In the genomic region with DNA sequence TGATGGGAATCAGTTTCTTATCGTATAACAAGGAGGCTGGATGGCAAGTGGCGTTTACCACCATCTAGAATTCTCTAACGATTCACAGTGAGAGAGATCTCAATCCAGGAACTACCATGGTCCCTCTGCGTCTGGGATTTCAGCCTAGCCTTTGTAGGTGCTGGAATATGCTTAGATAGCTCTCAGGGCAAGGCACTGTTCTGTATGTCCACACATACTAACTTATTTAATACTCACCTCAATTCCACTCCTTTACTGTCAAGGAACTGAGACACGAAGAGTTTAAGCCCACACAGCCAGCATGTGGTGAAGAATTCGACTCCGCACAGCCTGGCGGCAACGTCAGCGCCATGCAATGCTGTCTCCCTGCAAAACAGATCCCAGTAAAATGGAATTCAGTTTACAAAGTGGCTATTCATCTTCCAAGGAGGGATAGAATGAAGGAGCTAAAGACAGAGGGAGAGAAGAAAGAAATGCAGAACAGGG, we compare ENCODE assay signal across 24 cellular contexts.
DNase-seq lines count a peak whose midpoint lies in the region; ATAC-seq and TF ChIP-seq lines count a peak whose summit lies in the region.
"Had no signal": no experiment of that assay in that cellular context is flagged by ENCODE, and none has a peak within 500 bp of the region (broad histone marks: within the 10 kb centered on the region; RNA-seq: fewer than 3 reads in every experiment).

No MANE protein-coding gene starts in this region.

- TF ChIP-seq EP300 in esophagus muscularis mucosa (IDR thresholded peaks at IDR 0.05), result no peak

- no peak for ATAC-seq in GM18502 (IDR thresholded peaks at IDR 0.05; ENCODE audit: poor library complexity, unreplicated experiment)
- ATAC-seq: effector memory CD8-positive, alpha-beta T cell; natural killer cell treated with Interleukin-12 subunit alpha and Interleukin-12 subunit beta and Interleukin-15 and Interleukin-18, amount 100 ng/mL, for 72 hours; PC-3 had no signal

- H3K9me3 ChIP-seq in HUES64 (ENCODE audit: insufficient read depth, low read depth, low read length), result no peaks in the 10 kb centered on the region
- no peaks in the 10 kb centered on the region for H3K9me3 ChIP-seq in esophagus muscularis mucosa
- no peaks in the 10 kb centered on the region for H3K9me3 ChIP-seq in mesodermal cell (ENCODE audit: control insufficient read depth, low read length)
- no peaks in the 10 kb centered on the region for H3K9me3 ChIP-seq in stomach smooth muscle (ENCODE audit: control insufficient read depth in 2 of 2, low read length in 2 of 2)
- H3K9me3 ChIP-seq: SJCRH30 had no signal

- intact Hi-C loops in esophagus muscularis mucosa (cut with DNase I), result no loop called here

- H3K36me3 ChIP-seq in HUES64 (ENCODE audit: insufficient read depth, low read length) (no peaks in the 10 kb centered on the region), esophagus muscularis mucosa (no peaks in the 10 kb centered on the region), mesodermal cell (ENCODE audit: control insufficient read depth, insufficient read depth, low read length) (no peaks in the 10 kb centered on the region), stomach smooth muscle (ENCODE audit: control insufficient read depth in 2 of 2, insufficient read depth in 2 of 2, low read length in 2 of 2) (no peaks in the 10 kb centered on the region)
- H3K36me3 ChIP-seq: SJCRH30 had no signal

- H3K27me3 ChIP-seq in HUES64 (ENCODE audit: insufficient read depth, low read length), result no peaks in the 10 kb centered on the region
- peaks cover 0 to 23% (median 0%) of the 10 kb centered on the region in 4 donors for H3K27me3 ChIP-seq in esophagus muscularis mucosa
- H3K27me3 ChIP-seq in stomach smooth muscle (ENCODE audit: control insufficient read depth in 1 of 2, insufficient read depth in 2 of 2, low read length in 2 of 2), result peaks cover 0 to 2% of the 10 kb centered on the region in 2 donors
- H3K27me3 ChIP-seq: SJCRH30 had no signal

- WGBS in HUES64, result 2% methylated on average over 10 of the region's 10 CpGs
- WGBS in esophagus muscularis mucosa, result 40% methylated on average over 10 of the region's 10 CpGs
- 8 to 12% methylated on average over 2 to 8 of the region's 10 CpGs for WGBS in mesodermal cell (ENCODE audit: insufficient coverage in 2 of 2), 2 experiments

- TF ChIP-seq CTCF in esophagus muscularis mucosa (IDR thresholded peaks at IDR 0.05), result no peak

- H3K4me3 ChIP-seq in HUES64 (ENCODE audit: low read length) (peak overlapping the region; percentile 41), esophagus muscularis mucosa (peak overlapping the region in 3 of 4 donors; percentile 11 to 21 (median 14)), mesodermal cell (ENCODE audit: extremely low read depth, insufficient read depth, low read length, poor library complexity, severe bottlenecking) (no peak overlapping the region), stomach smooth muscle (ENCODE audit: low read length in 2 of 2) (peak overlapping the region; percentile 31 to 54)
- H3K4me3 ChIP-seq: GM23248, SJCRH30 had no signal

- H3K4me1 ChIP-seq in HUES64 (ENCODE audit: insufficient read depth, low read length), result peaks cover 50% of the 10 kb centered on the region
- peaks cover 0 to 13% (median 12%) of the 10 kb centered on the region in 4 donors for H3K4me1 ChIP-seq in esophagus muscularis mucosa
- H3K4me1 ChIP-seq in mesodermal cell (ENCODE audit: control insufficient read depth, insufficient read depth, low read length, poor library complexity, severe bottlenecking), result peaks cover 34% of the 10 kb centered on the region
- peaks cover 7% of the 10 kb centered on the region for H3K4me1 ChIP-seq in stomach smooth muscle (ENCODE audit: control insufficient read depth, insufficient read depth, low read length)
- H3K4me1 ChIP-seq: SJCRH30 had no signal

- no peak for TF ChIP-seq POLR2A in esophagus muscularis mucosa (IDR thresholded peaks at IDR 0.05; ENCODE audit: low read depth)

- DNase-seq in esophagus muscularis mucosa (ENCODE audit: extremely low spot score) (no peak), NCI-H446 treated with DMSO at 0.1 percent for 48 hours (lab: John Stamatoyannopoulos, UW) (no peak), cerebellar nuclear complex (lab: John Stamatoyannopoulos, UW) (no peak)
- DNase-seq: activated CD4-positive, alpha-beta memory T cell treated with anti-CD3 and anti-CD28 coated beads for 36 hours; activated gamma-delta T cell treated with Interleukin-2 at 50 U/mL for 16 hours; activated T-cell treated with anti-CD3 and anti-CD28 coated beads for 4 hours; AML-193; Calu3; effector memory CD8-positive, alpha-beta T cell; GM23248; kidney glomerular epithelial cell; mesenchymal stem cell; NCI-H1105 treated with DMSO at 0.1 percent for 48 hours; NCI-H774; PC-3; SJCRH30; stimulated activated CD4-positive, alpha-beta T cell treated with anti-CD3 and anti-CD28 coated beads, Interleukin-12 subunit alpha, Interleukin-12 subunit beta, amount 100 ng/mL, for 4 hours; substantia nigra had no signal

- H3K27ac ChIP-seq in HUES64 (ENCODE audit: low read depth, low read length) (peak overlapping the region; percentile 96), esophagus muscularis mucosa (replicated peaks in 1 of 4) (no peak overlapping the region), mesodermal cell (ENCODE audit: low read depth, low read length, severe bottlenecking) (peak overlapping the region; percentile 88), stomach smooth muscle (ENCODE audit: low read length) (no peak overlapping the region)
- H3K27ac ChIP-seq: GM23248, SJCRH30, VCaP had no signal

- H3K9ac ChIP-seq in HUES64 (ENCODE audit: low read depth, low read length), result peak overlapping the region; percentile 72
- no peak overlapping the region for H3K9ac ChIP-seq in stomach smooth muscle (ENCODE audit: low read length in 2 of 2)
- H3K9ac ChIP-seq: GM23248 had no signal

Comparison
In these comparisons a context has a peak if more than half of its experiments do, and no peak if none do; other contexts are left out.
1. H3K27ac ChIP-seq: peak in HUES64 (single experiment) and mesodermal cell (single experiment); none in esophagus muscularis mucosa (0 of 4) and stomach smooth muscle (single experiment).